In the genomic region with DNA sequence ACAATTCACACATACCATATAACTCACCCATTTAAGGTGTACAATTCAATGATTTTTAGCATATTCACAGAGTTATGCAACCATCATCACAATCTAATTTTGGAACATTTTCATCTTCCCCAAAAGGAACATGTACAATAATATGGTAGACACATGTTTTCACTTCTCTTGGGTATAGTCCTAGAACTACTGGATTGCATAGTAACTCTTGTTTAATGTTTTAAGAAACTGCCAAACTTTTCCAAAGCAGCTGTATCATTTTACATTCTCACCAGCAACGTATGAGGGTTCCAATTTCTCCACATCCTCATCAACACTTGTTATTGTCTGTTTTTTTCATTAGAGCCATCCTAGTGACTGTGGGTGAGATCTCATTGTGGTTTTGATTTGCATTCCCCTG, we compare ENCODE assay signal across 28 cellular contexts. TPM values are rescaled to one million over a fixed set of nuclear protein-coding genes. Genes with fewer than 3 reads are reported as not detected.
"Had no signal": no experiment of that assay in that cellular context is flagged by ENCODE, and none has a peak within 500 bp of the region (broad histone marks: within the 10 kb centered on the region; RNA-seq: fewer than 3 reads in every experiment).

No MANE protein-coding gene starts in this region.

- H3K79me2 ChIP-seq: parathyroid adenoma had no signal

- H3K36me3 Mint-ChIP-seq: natural killer cell; neural progenitor cell; stimulated activated effector memory CD8-positive, alpha-beta T cell treated with anti-CD3 and anti-CD28 coated beads, Interleukin-12 subunit alpha, Interleukin-12 subunit beta, amount 100 ng/mL, for 72 hours; stimulated activated naive B cell treated with anti-CD40 and anti-IgM and Interleukin-4, amounts not matched to agents 10 μg/mL and 1 μg/mL and 100 μg/mL, for 72 hours had no signal

- H3K9me3 ChIP-seq: ovary, psoas muscle, right lobe of liver, sigmoid colon, stomach, thoracic aorta, thyroid gland, tibial nerve, upper lobe of left lung, uterus had no signal

- H3K27ac Mint-ChIP-seq: natural killer cell; nephron; neural progenitor cell; progenitor cell of endocrine pancreas; stimulated activated effector memory CD8-positive, alpha-beta T cell treated with anti-CD3 and anti-CD28 coated beads, Interleukin-12 subunit alpha, Interleukin-12 subunit beta, amount 100 ng/mL, for 72 hours; stimulated activated naive B cell treated with anti-CD40 and anti-IgM and Interleukin-4, amounts not matched to agents 10 μg/mL and 1 μg/mL and 100 μg/mL, for 72 hours had no signal

- H2AFZ ChIP-seq: neural progenitor cell, parathyroid adenoma had no signal

- H3K4me3 Mint-ChIP-seq: natural killer cell; nephron; neural progenitor cell; stimulated activated effector memory CD8-positive, alpha-beta T cell treated with anti-CD3 and anti-CD28 coated beads, Interleukin-12 subunit alpha, Interleukin-12 subunit beta, amount 100 ng/mL, for 72 hours; stimulated activated naive B cell treated with anti-CD40 and anti-IgM and Interleukin-4, amounts not matched to agents 10 μg/mL and 1 μg/mL and 100 μg/mL, for 72 hours; stimulated activated naive CD8-positive, alpha-beta T cell treated with anti-CD3 and anti-CD28 coated beads, Interleukin-15, Interleukin-2, amounts not matched to agents 100 ng/mL and 50 ng/mL, for 24 hours had no signal

- H3K27me3 ChIP-seq: neural progenitor cell, ovary, right lobe of liver, sigmoid colon, thyroid gland, tibial nerve, upper lobe of left lung, uterus had no signal

- DNase-seq: natural killer cell; occipital lobe; ovary; posterior cingulate gyrus; psoas muscle; right cardiac atrium; right lobe of liver; sigmoid colon; small intestine; stimulated activated CD4-positive, alpha-beta T cell treated with anti-CD3 and anti-CD28 coated beads, Interleukin-15, amount 100 ng/mL, for 24 hours; stimulated activated CD4-positive, alpha-beta T cell treated with anti-CD3 and anti-CD28 coated beads, Interleukin-2, amount 100 ng/mL, for 24 hours; stimulated activated CD4-positive, alpha-beta T cell treated with anti-CD3 and anti-CD28 coated beads, Interleukin-2, amount 100 ng/mL, for 48 hours; stimulated activated CD4-positive, alpha-beta T cell treated with anti-CD3 and anti-CD28 coated beads, Interleukin-4, amount 100 ng/mL, for 24 hours; stimulated activated naive B cell treated with anti-CD40 and anti-IgM and Interleukin-4, amounts not matched to agents 10 μg/mL and 1 μg/mL and 100 μg/mL, for 72 hours; stimulated activated naive CD4-positive, alpha-beta T cell treated with Interleukin-2 at 50 U/mL for 16 hours; stomach; thyroid gland; trophoblast cell; upper lobe of left lung; uterus had no signal

- H3K36me3 ChIP-seq: neural progenitor cell, ovary, right lobe of liver, sigmoid colon, stomach, thoracic aorta, thyroid gland, tibial nerve, upper lobe of left lung, uterus had no signal

- H3K4me1 Mint-ChIP-seq: natural killer cell; nephron; neural progenitor cell; stimulated activated effector memory CD8-positive, alpha-beta T cell treated with anti-CD3 and anti-CD28 coated beads, Interleukin-12 subunit alpha, Interleukin-12 subunit beta, amount 100 ng/mL, for 72 hours; stimulated activated naive B cell treated with anti-CD40 and anti-IgM and Interleukin-4, amounts not matched to agents 10 μg/mL and 1 μg/mL and 100 μg/mL, for 72 hours had no signal

- FAIRE-seq: small intestine had no signal

- H3K4me1 ChIP-seq: neural progenitor cell, parathyroid adenoma, psoas muscle, right lobe of liver, sigmoid colon, stomach, thyroid gland, tibial nerve, upper lobe of left lung, uterus had no signal

- H3K4me3 ChIP-seq: neural progenitor cell, ovary, psoas muscle, right lobe of liver, sigmoid colon, stomach, thoracic aorta, thyroid gland, tibial nerve, upper lobe of left lung, uterus had no signal

- ATAC-seq: natural killer cell; psoas muscle; right cardiac atrium; right lobe of liver; stimulated activated effector memory CD8-positive, alpha-beta T cell treated with anti-CD3 and anti-CD28 coated beads, Interleukin-12 subunit alpha, Interleukin-12 subunit beta, amount 100 ng/mL, for 72 hours; stimulated activated naive B cell treated with anti-CD40 and anti-IgM and Interleukin-4, amounts not matched to agents 10 μg/mL and 1 μg/mL and 100 μg/mL, for 72 hours had no signal

- H3K9ac ChIP-seq: neural progenitor cell, parathyroid adenoma had no signal

- H3K9me3 Mint-ChIP-seq: natural killer cell; neural progenitor cell; stimulated activated effector memory CD8-positive, alpha-beta T cell treated with anti-CD3 and anti-CD28 coated beads, Interleukin-12 subunit alpha, Interleukin-12 subunit beta, amount 100 ng/mL, for 72 hours; stimulated activated naive B cell treated with anti-CD40 and anti-IgM and Interleukin-4, amounts not matched to agents 10 μg/mL and 1 μg/mL and 100 μg/mL, for 72 hours had no signal

- H3K27ac ChIP-seq: neural progenitor cell, ovary, parathyroid adenoma, psoas muscle, right lobe of liver, sigmoid colon, stomach, thoracic aorta, thyroid gland, tibial nerve, upper lobe of left lung, uterus had no signal

- H3K4me2 ChIP-seq: neural progenitor cell had no signal

RNA-seq across cellular contexts. Expression of gene BNC1, which starts 14.3 kb away (rescaled TPM):
- total RNA-seq: natural killer cell had no signal
